ENCODE assay signal across 8 cellular contexts in genomic region chr13:52010890-52011689, GRCh38. TPM values are rescaled to one million over a fixed set of nuclear protein-coding genes. Genes with fewer than 3 reads are reported as not detected.
DNase-seq lines count a peak whose midpoint lies in the region; ATAC-seq lines count a peak whose summit lies in the region.

ATP7B (minus strand) TSS chr13:52011450; CDS start chr13:52011337, 113 bp downstream.

- H3K27me3 ChIP-seq in HUES64 (ENCODE audit: insufficient read depth, low read length) (peaks cover 26% of the 10 kb centered on the region), esophagus (ENCODE audit: control insufficient read depth in 1 of 2, insufficient read depth in 2 of 2, low read length in 2 of 2) (no peaks in the 10 kb centered on the region), thymus (ENCODE audit: control insufficient read depth, insufficient read depth) (peaks cover 21% of the 10 kb centered on the region)

- H3K4me3 ChIP-seq in HUES64 (ENCODE audit: low read length): peak within 1 kb of the TSS; percentile 99
- H3K4me3 ChIP-seq in esophagus (ENCODE audit: low read depth in 1 of 2, low read length in 2 of 2): peak within 1 kb of the TSS; percentile 82 to 90
- H3K4me3 ChIP-seq in thymus (ENCODE audit: low read length): peak within 1 kb of the TSS; percentile 81

- ATAC-seq in GM18873 (IDR thresholded peaks at IDR 0.05; ENCODE audit: low FRiP score, unreplicated experiment) (peak; percentile 3), naive B cell (ENCODE audit: low read depth in 2 of 2) (no peak), HG03442 (IDR thresholded peaks at IDR 0.05; ENCODE audit: unreplicated experiment) (no peak)

- H3K27me3 Mint-ChIP-seq in naive B cell: peaks cover 25 to 47% (median 37%) of the 10 kb centered on the region in 3 donors

- H3K4me3 Mint-ChIP-seq in naive B cell: peak within 1 kb of the TSS; percentile 90 to 100 (median 98)

- H3K4me1 Mint-ChIP-seq in naive B cell: peaks cover 11 to 26% (median 18%) of the 10 kb centered on the region in 3 donors

- no peaks in the 10 kb centered on the region for H3K4me1 ChIP-seq in HUES64 (ENCODE audit: insufficient read depth, low read length)
- H3K4me1 ChIP-seq in esophagus (ENCODE audit: control insufficient read depth in 2 of 2, insufficient read depth in 2 of 2, low read length in 1 of 2): no peaks in the 10 kb centered on the region
- peaks cover 2% of the 10 kb centered on the region for H3K4me1 ChIP-seq in thymus (ENCODE audit: control insufficient read depth, insufficient read depth, low read length)

- H3K27ac Mint-ChIP-seq in naive B cell: peak within 1 kb of the TSS; percentile 87 to 98 (median 96)

- H3K9me3 ChIP-seq in HUES64 (ENCODE audit: insufficient read depth, low read depth, low read length) (peaks cover 3% of the 10 kb centered on the region; the same call in 1 of the 2 replicates), esophagus (ENCODE audit: control insufficient read depth in 2 of 2, insufficient read depth in 1 of 2, low read depth in 1 of 2, low read length in 1 of 2) (no peaks in the 10 kb centered on the region), thymus (ENCODE audit: control insufficient read depth) (no peaks in the 10 kb centered on the region)

- peak within 1 kb of the TSS; percentile 92 for H3K9ac ChIP-seq in HUES64 (ENCODE audit: low read depth, low read length)

- WGBS in HUES64: 4% methylated on average over 49 of the region's 49 CpGs
- WGBS in esophagus, 2 donors: 4 to 5% methylated on average over 46 to 49 of the region's 49 CpGs
- WGBS in thymus: 4% methylated on average over 49 of the region's 49 CpGs

- H3K27ac ChIP-seq in HUES64 (ENCODE audit: low read depth, low read length) (peak within 1 kb of the TSS; percentile 70), esophagus (ENCODE audit: low read depth in 2 of 2, low read length in 1 of 2) (peak within 1 kb of the TSS; percentile 29 to 74), thymus (ENCODE audit: low read depth) (peak within 1 kb of the TSS; percentile 71)

- peaks cover 8% of the 10 kb centered on the region; the same call in 1 of the 2 replicates for H3K36me3 ChIP-seq in HUES64 (ENCODE audit: insufficient read depth, low read length)
- no peaks in the 10 kb centered on the region for H3K36me3 ChIP-seq in esophagus (ENCODE audit: control insufficient read depth in 2 of 2, insufficient read depth in 2 of 2, low read length in 1 of 2)
- no peaks in the 10 kb centered on the region for H3K36me3 ChIP-seq in thymus (ENCODE audit: control insufficient read depth, insufficient read depth)

- peak; percentile 22 to 31 for DNase-seq in activated CD4-positive, alpha-beta T cell treated with anti-CD3 and anti-CD28 coated beads, Interleukin-2, amount 50 U/mL, for 48 hours
- DNase-seq in naive B cell (peak; percentile 18), DMS153 treated with DMSO at 0.1 percent for 48 hours (lab: John Stamatoyannopoulos, UW; ENCODE audit: unreplicated experiment) (no peak)

- peaks cover 0 to 5% of the 10 kb centered on the region in 2 donors for H3K36me3 Mint-ChIP-seq in naive B cell

- H3K9me3 Mint-ChIP-seq in naive B cell: no peaks in the 10 kb centered on the region

RNA-seq across cellular contexts. Expression of gene ATP7B, which starts in this region (rescaled TPM):
- 3.2 TPM for polyA plus RNA-seq in HUES64 (2013, experiment 1 of 2)
- 4.1 TPM for polyA plus RNA-seq in HUES64 (2013, experiment 2 of 2)
- under 1 TPM; 0.55 to 0.59 TPM for polyA plus RNA-seq in esophagus
- polyA plus RNA-seq in naive B cell (ENCODE audit: low read depth in 6 of 6): under 1 TPM in 1 of 6 donors, not detected in 5; 0.04 TPM
- polyA plus RNA-seq in thymus: 1.2 TPM

Comparison
In these comparisons a context has a peak if more than half of its experiments do, and no peak if none do; other contexts are left out.
1. Peak in DNase-seq in naive B cell; RNA of the gene not detected or under 1 TPM.